ENCODE assay signal across 8 cellular contexts in the genomic region with DNA sequence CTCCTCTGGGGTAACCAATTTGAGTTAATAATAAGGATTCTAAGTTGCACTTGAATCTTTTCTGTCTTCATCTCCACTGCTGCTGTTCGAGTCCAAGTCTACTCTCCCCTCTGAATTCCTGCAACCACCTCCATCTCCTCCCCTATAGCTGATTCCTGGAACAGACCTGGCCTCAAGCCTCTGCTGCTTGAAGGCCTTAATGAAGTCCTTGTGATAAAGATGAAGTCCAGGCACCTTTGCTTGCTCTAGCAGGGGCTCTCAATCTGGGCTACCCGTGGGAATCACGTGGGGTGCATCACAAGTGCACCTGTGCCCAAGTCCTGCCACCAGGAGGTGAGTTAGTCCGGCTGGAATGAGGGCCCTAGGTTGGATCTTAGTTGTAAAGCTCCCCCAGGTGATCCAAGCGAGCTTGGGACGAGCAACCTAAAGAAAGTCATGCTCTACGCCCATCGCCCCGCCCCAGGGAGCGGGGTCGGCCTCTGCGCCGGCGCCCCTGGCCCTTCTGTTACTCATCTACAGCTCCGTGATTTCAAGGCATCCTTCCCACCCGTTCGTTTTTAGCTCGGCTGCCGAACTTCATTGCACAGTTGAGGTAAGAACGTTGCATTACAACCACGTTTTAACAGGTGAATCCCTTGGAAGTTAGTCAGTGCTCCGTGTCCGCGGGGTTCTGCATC. TPM values are rescaled to one million over a fixed set of nuclear protein-coding genes. Genes with fewer than 3 reads are reported as not detected.
DNase-seq lines count a peak whose midpoint lies in the region; ATAC-seq and TF ChIP-seq lines count a peak whose summit lies in the region.

No MANE protein-coding gene starts in this region.

- peak overlapping the region; percentile 76 to 88 (median 84) for H3K4me3 Mint-ChIP-seq in naive thymus-derived CD8-positive, alpha-beta T cell

- H3K4me1 Mint-ChIP-seq in naive thymus-derived CD8-positive, alpha-beta T cell: peaks cover 13 to 47% (median 36%) of the 10 kb centered on the region in 4 donors

- H3K9me2 ChIP-seq in PC-3 (replicated peaks; ENCODE audit: low read length): no peaks in the 10 kb centered on the region

- ATAC-seq in heart left ventricle (no peak), Right ventricle myocardium superior (ENCODE audit: poor library complexity) (no peak), PC-3 (no peak)
- ATAC-seq in naive thymus-derived CD8-positive, alpha-beta T cell: peak; percentile 8 to 15

- no peaks in the 10 kb centered on the region for H3K27me3 ChIP-seq in heart left ventricle
- no peaks in the 10 kb centered on the region for H3K27me3 ChIP-seq in PC-3 (ENCODE audit: low read length)
- H3K27me3 ChIP-seq in dorsolateral prefrontal cortex: no peaks in the 10 kb centered on the region

- peak overlapping the region; percentile 54 to 97 (median 92) for H3K27ac Mint-ChIP-seq in naive thymus-derived CD8-positive, alpha-beta T cell

- H3K9ac ChIP-seq in PC-3 (ENCODE audit: low read length): no peak overlapping the region

- no peaks in the 10 kb centered on the region for H3K9me3 Mint-ChIP-seq in naive thymus-derived CD8-positive, alpha-beta T cell

- TF ChIP-seq CTCF in heart left ventricle (IDR thresholded peaks at IDR 0.05) (peak in 2 of 12 donors; percentile 5 to 7), PC-3 (conservative IDR thresholded peaks at IDR 0.05; ENCODE audit: low read depth, low read length) (peak; percentile 30; the same call in 1 of the 2 replicates), dorsolateral prefrontal cortex (IDR thresholded peaks at IDR 0.05 in 54 of 56, conservative IDR thresholded peaks at IDR 0.05 in 2 of 56; ENCODE audit: low read depth in 1 of 56, partially characterized antibody in 56 of 56) (peak in 5 of 56 donors; percentile 7 to 12 (median 9))

- H3K27ac ChIP-seq in heart left ventricle (peak overlapping the region in 9 of 12 donors; percentile 78 to 93 (median 88)), PC-3 (ENCODE audit: low read length) (no peak overlapping the region), dorsolateral prefrontal cortex (peak overlapping the region; percentile 46 to 99 (median 94))

- H3F3A ChIP-seq in PC-3 (ENCODE audit: low read length, unreplicated experiment): no peaks in the 10 kb centered on the region

- H3K9me3 ChIP-seq in heart left ventricle (no peaks in the 10 kb centered on the region), PC-3 (ENCODE audit: low read length) (no peaks in the 10 kb centered on the region)

- peaks cover 0 to 24% (median 9%) of the 10 kb centered on the region in 3 donors for H3K36me3 Mint-ChIP-seq in naive thymus-derived CD8-positive, alpha-beta T cell

- peak overlapping the region in 11 of 12 donors; percentile 59 to 93 (median 83) for H3K4me3 ChIP-seq in heart left ventricle
- peak overlapping the region; percentile 74 for H3K4me3 ChIP-seq in PC-3 (ENCODE audit: low read length)
- H3K4me3 ChIP-seq in dorsolateral prefrontal cortex: peak overlapping the region; percentile 63 to 97 (median 88)

- intact Hi-C loops in heart left ventricle (cut with DNase I): loop anchor here in 3 of 10 donors (5.0 to 10.0 kb wide), 3 partner anchors 151 to 331 kb away; no protein-coding TSS in a partner anchor
- intact Hi-C loops in Right ventricle myocardium superior (cut with DNase I): no loop called here
- intact Hi-C loops in PC-3 (cut with micrococcal nuclease): no loop called here
- intact Hi-C loops in dorsolateral prefrontal cortex (cut with DNase I): loop anchor here (5.0 to 10.0 kb wide), 4 partner anchors 51 to 161 kb away; a partner anchor contains a TSS
- intact Hi-C loops in posterior cingulate gyrus (cut with DNase I): loop anchor here (10.0 kb wide), 1 partner anchor 329 kb away; no protein-coding TSS in a partner anchor

- no peaks in the 10 kb centered on the region for H4K20me1 ChIP-seq in PC-3 (ENCODE audit: low read length)

- POLR2A ChIA-PET in PC-3 (lab: Charles Lee; ENCODE audit: unreplicated experiment): no interaction called here
- POLR2A ChIA-PET in naive thymus-derived CD8-positive, alpha-beta T cell (lab: Charles Lee): interaction anchor here (0.8 to 3.5 kb wide), 9 partner anchors 13 to 1410 kb away, joined by 3 to 39 read pairs (median 5); a partner anchor contains a TSS

- peak overlapping the region; percentile 95 for H3K4me2 ChIP-seq in PC-3 (ENCODE audit: low read length)

- H3K4me1 ChIP-seq in heart left ventricle: peaks cover 0 to 40% (median 31%) of the 10 kb centered on the region in 12 donors
- H3K4me1 ChIP-seq in PC-3 (ENCODE audit: insufficient read depth, low read length): peaks cover 8% of the 10 kb centered on the region; the same call in 1 of the 2 replicates

- peaks cover 22% of the 10 kb centered on the region for H3K79me2 ChIP-seq in PC-3 (ENCODE audit: low read length)

- H2AFZ ChIP-seq in PC-3 (ENCODE audit: low read length): no peak overlapping the region

- CTCF ChIA-PET in PC-3 (lab: Charles Lee): interaction anchor here (0.6 kb wide), 2 partner anchors 472 to 511 kb away, joined by 3 to 4 read pairs; no protein-coding TSS in a partner anchor

- TF ChIP-seq POLR2A in heart left ventricle (IDR thresholded peaks at IDR 0.05): no peak

- no peaks in the 10 kb centered on the region for H3K27me3 Mint-ChIP-seq in naive thymus-derived CD8-positive, alpha-beta T cell

- BruUV-seq in PC-3 (replicated peaks; lab: Mats Ljungman, UMichigan): TSS peak; percentile 18

- 34 to 69% (median 47%) methylated on average over 20 to 24 of the region's 24 CpGs for WGBS in heart left ventricle, 4 donors

- DNase-seq in heart left ventricle (no peak), Right ventricle myocardium superior (no peak), PC-3 (peak; percentile 32), dorsolateral prefrontal cortex (peak in 1 of 10 donors; percentile 30), posterior cingulate gyrus (no peak), cerebellar nuclear complex (lab: John Stamatoyannopoulos, UW) (no peak), NCI-H146 treated with DMSO at 0.1 percent for 48 hours (lab: John Stamatoyannopoulos, UW; ENCODE audit: unreplicated experiment) (no peak)
- DNase-seq in naive thymus-derived CD8-positive, alpha-beta T cell: peak in 3 of 10 donors; percentile 3 to 67 (median 20)

- peaks cover 0 to 50% (median 14%) of the 10 kb centered on the region in 9 donors for H3K36me3 ChIP-seq in heart left ventricle
- H3K36me3 ChIP-seq in PC-3 (ENCODE audit: low read depth, low read length): peaks cover 19% of the 10 kb centered on the region

RNA-seq across cellular contexts. Expression of a gene that starts 0.9 kb away (rescaled TPM):
- total RNA-seq in heart left ventricle (100 to 1,000 TPM in 1 of 9 donors, 10 to 100 TPM in 8; 58.4 to 101 (median 78.0) TPM), Right ventricle myocardium superior (76.2 TPM), PC-3 (2014; rRNA removed) (39.3 and 46.8 TPM in 2 replicates), dorsolateral prefrontal cortex (10 to 100 TPM; 46.2 to 81.5 (median 64.4) TPM)
- 100 to 1,000 TPM in 1 of 2 donors, 10 to 100 TPM in 1; 51.6 to 124 TPM for polyA plus RNA-seq in heart left ventricle
- total RNA-seq in naive thymus-derived CD8-positive, alpha-beta T cell: 10 to 100 TPM; 47.0 to 57.3 TPM
- polyA plus RNA-seq in naive thymus-derived CD8-positive, alpha-beta T cell: 10 to 100 TPM; 61.8 to 81.5 (median 66.6) TPM

RNA-seq across cellular contexts. Expression of a gene that starts 50.0 kb away (rescaled TPM):
- total RNA-seq in heart left ventricle: 10 to 100 TPM; 13.8 to 27.5 (median 18.3) TPM
- polyA plus RNA-seq in heart left ventricle: 10 to 100 TPM; 12.0 to 21.9 TPM
- 14.0 TPM for total RNA-seq in Right ventricle myocardium superior
- 42.6 and 60.1 TPM in 2 replicates for total RNA-seq in PC-3 (2014; rRNA removed)
- 10 to 100 TPM; 11.9 to 33.6 (median 22.9) TPM for total RNA-seq in dorsolateral prefrontal cortex
- total RNA-seq in naive thymus-derived CD8-positive, alpha-beta T cell: 10 to 100 TPM; 28.7 to 28.8 TPM
- polyA plus RNA-seq in naive thymus-derived CD8-positive, alpha-beta T cell: 10 to 100 TPM; 21.3 to 32.3 (median 24.4) TPM

RNA-seq across cellular contexts. Expression of a gene that starts 50.1 kb away (rescaled TPM):
- total RNA-seq in heart left ventricle: 100 to 1,000 TPM in 6 of 9 donors, 10 to 100 TPM in 3; 26.5 to 163 (median 104) TPM
- 100 to 1,000 TPM in 1 of 2 donors, 10 to 100 TPM in 1; 85.6 to 165 TPM for polyA plus RNA-seq in heart left ventricle
- 97.0 TPM for total RNA-seq in Right ventricle myocardium superior
- total RNA-seq in PC-3 (2014; rRNA removed): 77.6 and 78.5 TPM in 2 replicates
- 100 to 1,000 TPM in 116 of 120 experiments, 10 to 100 TPM in 4; 75.1 to 226 (median 141) TPM for total RNA-seq in dorsolateral prefrontal cortex
- 10 to 100 TPM; 60.2 to 63.5 TPM for total RNA-seq in naive thymus-derived CD8-positive, alpha-beta T cell
- 100 to 1,000 TPM; 122 to 136 (median 136) TPM for polyA plus RNA-seq in naive thymus-derived CD8-positive, alpha-beta T cell

Comparison
In these comparisons a context has a peak if more than half of its experiments do, and no peak if none do; other contexts are left out.
1. ATAC-seq: peak in naive thymus-derived CD8-positive, alpha-beta T cell (2 of 2); none in heart left ventricle (0 of 4), Right ventricle myocardium superior (single experiment) and PC-3 (single experiment).
2. intact Hi-C loops: an anchor here in dorsolateral prefrontal cortex (5.0 to 10.0 kb wide) and posterior cingulate gyrus (10.0 kb wide); none called in Right ventricle myocardium superior and PC-3.
3. Peak in every context shown above with its lines, with median percentiles within 50 percentile points of each other: H3K4me3 ChIP-seq.